In the genomic region with DNA sequence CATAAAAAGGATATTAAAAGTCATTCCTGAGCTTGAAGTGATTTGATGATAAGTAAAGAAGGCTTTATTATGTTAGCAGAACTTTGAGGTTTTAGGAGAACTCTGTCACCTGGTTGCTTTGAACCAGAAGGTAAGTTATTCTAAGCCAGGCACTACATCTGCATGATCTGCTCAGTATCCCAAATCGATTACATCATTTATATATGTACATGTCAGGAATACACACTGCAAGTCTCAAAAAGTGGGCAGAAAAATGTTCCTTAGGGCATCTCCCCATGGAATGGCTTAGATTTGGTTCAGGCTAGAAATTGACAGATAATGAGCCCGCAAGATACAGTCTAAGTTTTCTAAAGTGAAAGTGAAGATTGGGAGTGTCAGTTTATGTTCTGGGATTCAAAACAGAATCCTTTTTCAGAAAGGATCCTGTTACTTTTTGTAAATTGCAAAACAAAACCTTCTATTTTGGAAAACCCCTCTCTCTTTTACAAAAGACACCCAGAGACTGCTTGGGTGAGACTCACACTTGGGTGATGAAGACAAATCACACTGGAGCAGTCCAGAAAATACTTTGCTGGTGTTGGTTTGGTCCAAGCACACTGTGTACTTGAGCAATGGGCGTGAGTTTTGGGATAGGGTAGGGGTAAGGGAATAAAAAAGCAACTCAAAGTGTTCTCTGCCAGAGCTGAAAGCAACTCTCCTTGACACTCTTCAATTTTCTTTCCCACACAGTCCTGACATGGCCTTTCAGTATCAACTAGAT, we compare ENCODE assay signal across 15 cellular contexts.
DNase-seq lines count a peak whose midpoint lies in the region; ATAC-seq and TF ChIP-seq lines count a peak whose summit lies in the region.
"Had no signal": no experiment of that assay in that cellular context is flagged by ENCODE, and none has a peak within 500 bp of the region (broad histone marks: within the 10 kb centered on the region; RNA-seq: fewer than 3 reads in every experiment).

No MANE protein-coding gene starts in this region.

- H2AFZ ChIP-seq in PC-3 (ENCODE audit: low read length), result no peak overlapping the region
- peak overlapping the region; percentile 70 for H2AFZ ChIP-seq in osteoblast (ENCODE audit: low read length)

- no TSS peak for BruUV-seq in PC-3 (replicated peaks; lab: Mats Ljungman, UMichigan)

- DNase-seq in PC-3, result no peak
- no peak for DNase-seq in osteoblast (ENCODE audit: insufficient read length, low spot score, missing footprints)
- no peak for DNase-seq in aorta
- no peak for DNase-seq in NCI-H1048 (lab: John Stamatoyannopoulos, UW)
- no peak for DNase-seq in NCI-H1417 (lab: John Stamatoyannopoulos, UW)
- DNase-seq: BE2C; CD4-positive, alpha-beta memory T cell; DMS79; HFFc6 had no signal

- H3K4me1 ChIP-seq in HEK293 (ENCODE audit: control insufficient read depth, insufficient read depth, low read length) (peaks cover 29% of the 10 kb centered on the region), PC-3 (ENCODE audit: insufficient read depth, low read length) (peaks cover 18% of the 10 kb centered on the region), osteoblast (ENCODE audit: insufficient read depth, low read length) (peaks cover 34% of the 10 kb centered on the region), aorta (ENCODE audit: control insufficient read depth in 1 of 2, insufficient read depth in 2 of 2, low read length in 2 of 2) (peaks cover 0 to 2% of the 10 kb centered on the region in 2 donors)
- H3K4me1 ChIP-seq: BE2C, HAP-1 had no signal

- POLR2A ChIA-PET in HEK293 (lab: Yijun Ruan, JAX), result interaction anchor here (0.8 kb wide), 1 partner anchor 118 kb away, joined by 3 read pairs; no protein-coding TSS in a partner anchor
- POLR2A ChIA-PET in PC-3 (lab: Charles Lee; ENCODE audit: unreplicated experiment), result interaction anchor here (0.6 kb wide), 1 partner anchor 421 kb away, joined by 4 read pairs; no protein-coding TSS in a partner anchor

- TF ChIP-seq CTCF in HEK293 (tag by site-specific recombination; IDR thresholded peaks at IDR 0.05) (no peak), PC-3 (conservative IDR thresholded peaks at IDR 0.05; ENCODE audit: low read depth, low read length) (no peak), osteoblast (IDR thresholded peaks at IDR 0.05; ENCODE audit: extremely low read depth, low read depth, low read length) (no peak)

- H3K9me3 ChIP-seq in HEK293 (ENCODE audit: control insufficient read depth, insufficient read depth, low read depth, low read length), result no peaks in the 10 kb centered on the region; the same call in 1 of the 2 replicates
- H3K9me3 ChIP-seq in PC-3 (ENCODE audit: low read length), result no peaks in the 10 kb centered on the region
- H3K9me3 ChIP-seq in osteoblast (ENCODE audit: low read depth, low read length), result no peaks in the 10 kb centered on the region
- H3K9me3 ChIP-seq in aorta (ENCODE audit: control insufficient read depth, low read length), result no peaks in the 10 kb centered on the region
- H3K9me3 ChIP-seq: BE2C, HAP-1 had no signal

- no peaks in the 10 kb centered on the region for H4K20me1 ChIP-seq in PC-3 (ENCODE audit: low read length)
- H4K20me1 ChIP-seq in osteoblast (ENCODE audit: insufficient read depth, low read length), result no peaks in the 10 kb centered on the region

- H3K9ac ChIP-seq in PC-3 (ENCODE audit: low read length), result no peak overlapping the region

- CTCF ChIA-PET in HEK293 (lab: Yijun Ruan, JAX) (interaction anchor here (0.6 kb wide), 3 partner anchors 62 to 845 kb away, joined by 3 to 6 read pairs (median 5); no protein-coding TSS in a partner anchor), PC-3 (lab: Charles Lee) (no interaction called here)

- no peaks in the 10 kb centered on the region for H3F3A ChIP-seq in PC-3 (ENCODE audit: low read length, unreplicated experiment)

- H3K4me2 ChIP-seq in PC-3 (ENCODE audit: low read length) (peak overlapping the region; percentile 10; the same call in 1 of the 2 replicates), osteoblast (ENCODE audit: insufficient read depth, low read length) (peak overlapping the region; percentile 60)

- H3K36me3 ChIP-seq in HEK293 (ENCODE audit: control insufficient read depth in 2 of 2, insufficient read depth in 1 of 2, low read length in 2 of 2) (no peaks in the 10 kb centered on the region), PC-3 (ENCODE audit: low read depth, low read length) (no peaks in the 10 kb centered on the region), osteoblast (ENCODE audit: insufficient read depth, low read length) (no peaks in the 10 kb centered on the region), aorta (ENCODE audit: control insufficient read depth in 1 of 2, insufficient read depth in 2 of 2, low read length in 1 of 2) (no peaks in the 10 kb centered on the region)
- H3K36me3 ChIP-seq: BE2C, HAP-1 had no signal

- H3K27me3 ChIP-seq in PC-3 (ENCODE audit: low read length) (no peaks in the 10 kb centered on the region), osteoblast (ENCODE audit: insufficient read depth, low read length) (no peaks in the 10 kb centered on the region), aorta (ENCODE audit: control insufficient read depth in 1 of 2, insufficient read depth in 2 of 2, low read length in 1 of 2) (no peaks in the 10 kb centered on the region)

- H3K79me2 ChIP-seq in PC-3 (ENCODE audit: low read length) (no peaks in the 10 kb centered on the region), osteoblast (ENCODE audit: insufficient read depth, low read length) (no peaks in the 10 kb centered on the region)

- no peaks in the 10 kb centered on the region for H3K9me2 ChIP-seq in PC-3 (replicated peaks; ENCODE audit: low read length)

- intact Hi-C loops in PC-3 (cut with micrococcal nuclease) (loop anchor here (10.0 kb wide), 1 partner anchor 101 kb away; no protein-coding TSS in a partner anchor), aorta (cut with DNase I) (no loop called here)

- WGBS in aorta, 2 donors, result 65 to 67% methylated on average over 3 of the region's 3 CpGs

- no peak overlapping the region for H3K4me3 ChIP-seq in HEK293 (ENCODE audit: low read depth, low read length)
- no peak overlapping the region for H3K4me3 ChIP-seq in PC-3 (ENCODE audit: low read length)
- peak overlapping the region; percentile 38 for H3K4me3 ChIP-seq in osteoblast (ENCODE audit: insufficient read depth, low read length)
- H3K4me3 ChIP-seq in aorta (ENCODE audit: low read length in 2 of 2), result no peak overlapping the region
- H3K4me3 ChIP-seq: GM12878, HAP-1 had no signal

- H3K27ac ChIP-seq in HEK293 (ENCODE audit: extremely low read depth, low read depth, low read length) (no peak overlapping the region), PC-3 (ENCODE audit: low read length) (no peak overlapping the region), osteoblast (ENCODE audit: low read depth, low read length) (peak overlapping the region; percentile 3), aorta (ENCODE audit: low read depth in 1 of 2, low read length in 2 of 2) (no peak overlapping the region)
- H3K27ac ChIP-seq: C4-2B, HL-60 had no signal

- ATAC-seq in PC-3, result no peak
- peak; percentile 27 for ATAC-seq in aorta (ENCODE audit: low FRiP score)
- ATAC-seq in HG03095 (IDR thresholded peaks at IDR 0.05; ENCODE audit: unreplicated experiment), result no peak
- ATAC-seq: GM12878 had no signal

TF ChIP-seq in HEK293, 187 proteins besides CTCF, POLR2A, EP300 and RAD21 (continues in another document):
- TF ChIP-seq GLI4 (tag by site-specific recombination; IDR thresholded peaks at IDR 0.05), result no peak
- no peak for TF ChIP-seq ZNF16 (tag by site-specific recombination; IDR thresholded peaks at IDR 0.05; ENCODE audit: low read depth)
- peak; percentile 78 for TF ChIP-seq PRDM10 (tag by site-specific recombination; IDR thresholded peaks at IDR 0.05)
- no peak for TF ChIP-seq KLF9 (tag by site-specific recombination; IDR thresholded peaks at IDR 0.05; ENCODE audit: low read depth)
- TF ChIP-seq, protein P1, sequence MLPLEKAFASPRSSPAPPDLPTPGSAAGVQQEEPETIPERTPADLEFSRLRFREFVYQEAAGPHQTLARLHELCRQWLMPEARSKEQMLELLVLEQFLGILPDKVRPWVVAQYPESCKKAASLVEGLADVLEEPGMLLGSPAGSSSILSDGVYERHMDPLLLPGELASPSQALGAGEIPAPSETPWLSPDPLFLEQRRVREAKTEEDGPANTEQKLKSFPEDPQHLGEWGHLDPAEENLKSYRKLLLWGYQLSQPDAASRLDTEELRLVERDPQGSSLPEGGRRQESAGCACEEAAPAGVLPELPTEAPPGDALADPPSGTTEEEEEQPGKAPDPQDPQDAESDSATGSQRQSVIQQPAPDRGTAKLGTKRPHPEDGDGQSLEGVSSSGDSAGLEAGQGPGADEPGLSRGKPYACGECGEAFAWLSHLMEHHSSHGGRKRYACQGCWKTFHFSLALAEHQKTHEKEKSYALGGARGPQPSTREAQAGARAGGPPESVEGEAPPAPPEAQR (tag by site-specific recombination; IDR thresholded peaks at IDR 0.05), result no peak
